ENCODE assay signal across 16 cellular contexts in genomic region chr19:9903341-9903740, GRCh38. TPM values are rescaled to one million over a fixed set of nuclear protein-coding genes. Genes with fewer than 3 reads are reported as not detected.
DNase-seq lines count a peak whose midpoint lies in the region; ATAC-seq, FAIRE-seq and TF ChIP-seq lines count a peak whose summit lies in the region.
"Had no signal": no experiment of that assay in that cellular context is flagged by ENCODE, and none has a peak within 500 bp of the region (broad histone marks: within the 10 kb centered on the region; RNA-seq: fewer than 3 reads in every experiment).

No MANE protein-coding gene starts in this region.

- H3K27ac Mint-ChIP-seq in natural killer cell: no peak overlapping the region
- H3K27ac Mint-ChIP-seq: CD4-positive, alpha-beta T cell had no signal

- peaks cover 15 to 26% of the 10 kb centered on the region in 2 donors for H3K27me3 Mint-ChIP-seq in natural killer cell (ENCODE audit: low read depth in 2 of 2)

- H3K4me1 Mint-ChIP-seq in natural killer cell: peaks cover 0 to 4% of the 10 kb centered on the region in 2 donors

- H3K9ac ChIP-seq in SK-N-MC (ENCODE audit: insufficient read length): no peak overlapping the region

- intact Hi-C loops in natural killer cell (cut with micrococcal nuclease) (no loop called here), pancreas (cut with DNase I) (no loop called here)

- H3K4me3 Mint-ChIP-seq in natural killer cell: no peak overlapping the region
- H3K4me3 Mint-ChIP-seq: CD4-positive, alpha-beta T cell; H9 had no signal

- no peaks in the 10 kb centered on the region for H3K36me3 Mint-ChIP-seq in natural killer cell

- H3K27me3 ChIP-seq in pancreas: no peaks in the 10 kb centered on the region

- TF ChIP-seq CTCF in natural killer cell (IDR thresholded peaks at IDR 0.05) (no peak), pancreas (IDR thresholded peaks at IDR 0.05) (no peak)

- FAIRE-seq in pancreas (lab: Jason Lieb, UNC): no peak
- FAIRE-seq: H1 had no signal

- H3K9me3 Mint-ChIP-seq in natural killer cell: no peaks in the 10 kb centered on the region
- H3K9me3 Mint-ChIP-seq: CD4-positive, alpha-beta T cell; H9 had no signal

- no peaks in the 10 kb centered on the region for H3K4me1 ChIP-seq in pancreas
- H3K4me1 ChIP-seq: Caco-2 had no signal

- H3K27ac ChIP-seq in SK-N-MC: peak overlapping the region; percentile 99
- peak overlapping the region; percentile 19 for H3K27ac ChIP-seq in temporal lobe (ENCODE audit: low read depth, low read length)
- H3K27ac ChIP-seq in pancreas: no peak overlapping the region
- H3K27ac ChIP-seq: C4-2B had no signal

- 81 to 90% methylated on average over 5 of the region's 5 CpGs for WGBS in pancreas, 2 donors

- H3K4me3 ChIP-seq in SK-N-MC: no peak overlapping the region
- no peak overlapping the region for H3K4me3 ChIP-seq in pancreas

- no peak for ATAC-seq in GM18873 (IDR thresholded peaks at IDR 0.05; ENCODE audit: low FRiP score, unreplicated experiment)
- no peak for ATAC-seq in natural killer cell
- no peak for ATAC-seq in pancreas

- H3K36me3 ChIP-seq in SK-N-MC (ENCODE audit: insufficient read depth, low read length) (peaks cover 11% of the 10 kb centered on the region), pancreas (no peaks in the 10 kb centered on the region)

- DNase-seq in SK-N-MC (ENCODE audit: low read depth, low spot score): no peak
- DNase-seq in glomerular visceral epithelial cell (ENCODE audit: extremely low spot score): peak; percentile 15
- DNase-seq in kidney tubule cell (ENCODE audit: low spot score): peak; percentile 83
- DNase-seq in natural killer cell: no peak
- no peak for DNase-seq in pancreas
- DNase-seq: Caco-2; CD4-positive, alpha-beta T cell; DMS153; DMS79 treated with DMSO at 0.1 percent for 48 hours; GF-D8; H9 had no signal

- H3K9me3 ChIP-seq in SK-N-MC (ENCODE audit: low read depth, low read length): no peaks in the 10 kb centered on the region
- no peaks in the 10 kb centered on the region for H3K9me3 ChIP-seq in pancreas
- H3K9me3 ChIP-seq: Caco-2 had no signal

RNA-seq across cellular contexts. Expression of gene OLFM2, which starts 33.0 kb away (rescaled TPM):
- total RNA-seq in temporal lobe (132 TPM), natural killer cell (1 to 10 TPM; 1.5 to 3.3 (median 2.0) TPM), pancreas (10 to 100 TPM in 2 of 6 donors, 1 to 10 TPM in 4; 2.4 to 10.6 (median 6.6) TPM)
- polyA plus RNA-seq in pancreas: 10 to 100 TPM; 12.4 to 27.4 TPM
- total RNA-seq: HT-29 had no signal

Comparison
In these comparisons a context has a peak if more than half of its experiments do, and no peak if none do; other contexts are left out.
1. DNase-seq: peak in glomerular visceral epithelial cell (single experiment) and kidney tubule cell (single experiment); none in SK-N-MC (single experiment), natural killer cell (single experiment) and pancreas (0 of 6).
2. H3K27ac ChIP-seq: peak in SK-N-MC (single experiment) and temporal lobe (single experiment); none in pancreas (0 of 4).
3. RNA of gene OLFM2, which starts 33.0 kb away (total RNA-seq): 132 TPM in temporal lobe (single experiment); 2.4 to 10.6 TPM in pancreas and 1.5 to 3.3 TPM in natural killer cell; every median in the first group is over 10 times any median in the second.